ENCODE assay signal across 30 cellular contexts in genomic region chr9:23695572-23695971, GRCh38.
"Had no signal": no experiment of that assay in that cellular context is flagged by ENCODE, and none has a peak within 500 bp of the region (broad histone marks: within the 10 kb centered on the region; RNA-seq: fewer than 3 reads in every experiment).

No MANE protein-coding gene starts in this region.

- H3K4me3 ChIP-seq: gastrocnemius medialis, heart left ventricle had no signal

- ATAC-seq: activated T-cell treated with anti-CD3 and anti-CD28 coated beads, Interleukin-2, amount 50 U/mL, for 72 hours; effector memory CD8-positive, alpha-beta T cell; esophagus mucosa; gastrocnemius medialis; heart left ventricle; WTC11 had no signal

- H3K27ac ChIP-seq: brain microvascular endothelial cell, gastrocnemius medialis, heart left ventricle, VCaP had no signal

- H3K4me1 ChIP-seq: gastrocnemius medialis, heart left ventricle had no signal

- H3K27me3 ChIP-seq: brain microvascular endothelial cell, gastrocnemius medialis, heart left ventricle had no signal

- H3K9me3 ChIP-seq: gastrocnemius medialis, heart left ventricle had no signal

- DNase-seq: activated CD4-positive, alpha-beta memory T cell treated with anti-CD3 and anti-CD28 coated beads, Interleukin-2, amount 10 ng/mL, durations not matched to agents 7 days and 5 days; activated CD4-positive, alpha-beta T cell treated with anti-CD3 and anti-CD28 coated beads for 1 hour; activated CD4-positive, alpha-beta T cell treated with anti-CD3 and anti-CD28 coated beads for 4 hours; activated CD4-positive, alpha-beta T cell treated with anti-CD3 and anti-CD28 coated beads, Interleukin-2, amount 10 ng/mL, durations not matched to agents 7 days and 5 days; activated CD4-positive, alpha-beta T cell treated with anti-CD3 and anti-CD28 coated beads, Interleukin-2, amount 50 U/mL, for 4 hours; activated CD8-positive, alpha-beta memory T cell treated with anti-CD3 and anti-CD28 coated beads, Interleukin-2, amount 50 U/mL, for 48 hours; activated gamma-delta T cell; activated naive CD4-positive, alpha-beta T cell; activated naive CD4-positive, alpha-beta T cell treated with anti-CD3 and anti-CD28 coated beads, Interleukin-2, amount 10 ng/mL, durations not matched to agents 7 days and 5 days; activated T-cell treated with anti-CD3 and anti-CD28 coated beads for 4 hours; activated T-cell treated with anti-CD3 and anti-CD28 coated beads, Interleukin-2, amount 50 U/mL, for 24 hours; activated T-cell treated with anti-CD3 and anti-CD28 coated beads, Interleukin-2, amount 50 U/mL, for 72 hours; amniotic stem cell; anterior cingulate cortex; brain microvascular endothelial cell; caudate nucleus; cortex of kidney; dermis blood vessel endothelial cell; effector CD4-positive, alpha-beta T cell; effector memory CD8-positive, alpha-beta T cell; foreskin fibroblast; gastrocnemius medialis; glutamatergic neuron; heart left ventricle; T-helper 2 cell had no signal

- FAIRE-seq: astrocyte, colon had no signal

- H3K36me3 ChIP-seq: brain microvascular endothelial cell, gastrocnemius medialis, heart left ventricle had no signal
